1 cellular context compared by ENCODE assay signal in genomic region chr20:25601659-25602058, GRCh38.
TF ChIP-seq lines count a peak whose summit lies in the region.

No MANE protein-coding gene starts in this region.

TF ChIP-seq in H1, 55 proteins besides CTCF, POLR2A, EP300 and RAD21:
- TF ChIP-seq E2F6 (IDR thresholded peaks at IDR 0.05) (no peak), BCL11A (IDR thresholded peaks at IDR 0.05; ENCODE audit: low read depth in 2 of 2, low read length in 2 of 2) (no peak), CBX8 (IDR thresholded peaks at IDR 0.05; ENCODE audit: borderline replicate concordance, low read depth, low read length) (no peak), SP2 (IDR thresholded peaks at IDR 0.05; ENCODE audit: low read length) (no peak), CEBPB (IDR thresholded peaks at IDR 0.05; ENCODE audit: low read depth, low read length) (no peak), RFX5 (IDR thresholded peaks at IDR 0.05; ENCODE audit: borderline replicate concordance, low read depth, low read length) (no peak), CTBP2 (IDR thresholded peaks at IDR 0.05; ENCODE audit: borderline replicate concordance, insufficient read depth, insufficient read length, low read length) (no peak), RXRA (IDR thresholded peaks at IDR 0.05; ENCODE audit: insufficient read depth, low read depth, low read length) (no peak), POLR2AphosphoS5 (IDR thresholded peaks at IDR 0.05; ENCODE audit: low read depth, low read length) (no peak), TEAD4 (IDR thresholded peaks at IDR 0.05; ENCODE audit: low read depth, low read length) (no peak)
TF ChIP-seq in H1: peak in this region for 0.
